29 cellular contexts compared by ENCODE assay signal in the genomic region with DNA sequence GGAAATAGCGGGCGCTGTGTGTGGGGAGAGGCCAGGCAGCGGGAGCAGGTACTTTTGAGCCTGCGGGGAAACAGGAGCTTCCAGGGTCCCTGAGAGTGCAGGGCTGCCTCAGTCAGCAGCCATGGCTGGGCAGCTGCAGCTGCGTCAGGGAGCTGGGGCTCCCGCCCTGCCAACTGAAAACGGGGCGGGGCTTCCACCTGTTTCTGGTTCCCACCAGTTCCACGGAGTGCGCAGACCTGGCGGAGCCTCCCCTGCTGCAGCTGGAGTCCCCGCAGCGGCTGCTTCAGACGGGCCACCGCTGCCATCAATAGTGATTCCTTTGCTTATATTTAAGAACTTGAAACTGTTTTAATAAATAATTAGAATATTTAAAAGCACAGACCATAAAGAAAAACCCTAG. TPM values are rescaled to one million over a fixed set of nuclear protein-coding genes. Genes with fewer than 3 reads are reported as not detected.
DNase-seq lines count a peak whose midpoint lies in the region; ATAC-seq, FAIRE-seq and TF ChIP-seq lines count a peak whose summit lies in the region.
"Had no signal": no experiment of that assay in that cellular context is flagged by ENCODE, and none has a peak within 500 bp of the region (broad histone marks: within the 10 kb centered on the region; RNA-seq: fewer than 3 reads in every experiment).

No MANE protein-coding gene starts in this region.

- H2AFZ ChIP-seq in SK-N-SH (ENCODE audit: low read depth): no peak overlapping the region
- H2AFZ ChIP-seq in H1 (ENCODE audit: low read length): 0 out of 2 replicates have a peak overlapping the region, but pooled peaks have one; percentile 26

- H3K14ac ChIP-seq in H1 (ENCODE audit: insufficient read length): no peak overlapping the region

- H3K9me2 ChIP-seq in SK-N-SH: no peaks in the 10 kb centered on the region

- no peaks in the 10 kb centered on the region for H3K79me2 ChIP-seq in SK-N-SH (ENCODE audit: insufficient read depth)
- no peaks in the 10 kb centered on the region for H3K79me2 ChIP-seq in H1 (ENCODE audit: control insufficient read depth in 1 of 2, insufficient read depth in 2 of 2, low read length in 2 of 2)

- no peak overlapping the region for H2BK15ac ChIP-seq in H1 (ENCODE audit: low read length)

- intact Hi-C loops in testis (cut with DNase I; ENCODE audit: low total_unique reads): no loop called here

- DNase-seq in SK-N-SH (peak; percentile 33), NCI-H526 treated with DMSO at 0.1 percent for 48 hours (lab: John Stamatoyannopoulos, UW) (peak; percentile 35), H1 (ENCODE audit: low read depth in 1 of 2, low spot score in 2 of 2) (no peak), testis (peak; percentile 46), DMS114 treated with DMSO at 0.1 percent for 48 hours (lab: John Stamatoyannopoulos, UW; ENCODE audit: unreplicated experiment) (no peak), mesenteric fat pad (ENCODE audit: low spot score) (no peak)
- no peak for DNase-seq in stimulated activated naive CD8-positive, alpha-beta T cell treated with anti-CD3 and anti-CD28 coated beads, Interleukin-15, Interleukin-2, amounts not matched to agents 100 U/mL and 50 U/mL, for 24 hours
- DNase-seq: 8988T; activated naive CD4-positive, alpha-beta T cell treated with anti-CD3 and anti-CD28 coated beads for 36 hours; CD4-positive, CD25-positive, alpha-beta regulatory T cell; effector memory CD4-positive, alpha-beta T cell; erythroblast; heart left ventricle; IMR-90; naive thymus-derived CD4-positive, alpha-beta T cell; NCI-H1048; NCI-H1694; OCI-M1; stimulated activated naive CD4-positive, alpha-beta T cell treated with Interleukin-2 at 50 U/mL for 16 hours; SW 1271; T-helper 9 cell; uterus had no signal

- no peak overlapping the region for H2AK5ac ChIP-seq in H1 (ENCODE audit: low read depth, low read length)

- H3K36me3 ChIP-seq in SK-N-SH (replicated peaks in 1 of 2; ENCODE audit: control insufficient read depth in 1 of 2, insufficient read depth in 2 of 2, low read length in 1 of 2) (no peaks in the 10 kb centered on the region), H1 (ENCODE audit: control insufficient read depth in 2 of 4, insufficient read depth in 4 of 4, low read length in 3 of 4) (no peaks in the 10 kb centered on the region), testis (ENCODE audit: low read depth, missing control alignments) (no peaks in the 10 kb centered on the region)
- H3K36me3 ChIP-seq: heart left ventricle, thoracic aorta, uterus had no signal

- no peak overlapping the region for H2BK20ac ChIP-seq in H1 (ENCODE audit: low read length)

- H3K56ac ChIP-seq in H1 (replicated peaks; ENCODE audit: insufficient read length, low read depth, low read length): no peak overlapping the region

- ATAC-seq in SK-N-SH treated with all-trans-retinoic acid at 6 μM for 48 hours: no peak; the same call in 2 of the 3 replicates
- no peak for ATAC-seq in stimulated activated naive CD8-positive, alpha-beta T cell treated with anti-CD3 and anti-CD28 coated beads, Interleukin-15, Interleukin-2, amounts not matched to agents 100 U/mL and 50 U/mL, for 24 hours
- ATAC-seq: heart left ventricle; left colon; naive thymus-derived CD4-positive, alpha-beta T cell had no signal

- FAIRE-seq in H1 (lab: Jason Lieb, UNC): no peak
- FAIRE-seq: bronchial epithelial cell, D721Med, GM12891 had no signal

- POLR2A ChIA-PET in SK-N-SH (lab: Yijun Ruan, JAX) (no interaction called here), H1 (lab: Charles Lee; ENCODE audit: partially characterized antibody) (interaction anchor here (1.2 kb wide), 1 partner anchor 33 kb away, joined by 3 read pairs; no protein-coding TSS in a partner anchor)

- H3K4ac ChIP-seq in H1 (replicated peaks; ENCODE audit: insufficient read length, low read depth, low read length): no peak overlapping the region

- H3K27me3 ChIP-seq in SK-N-SH (ENCODE audit: insufficient read depth) (no peaks in the 10 kb centered on the region), H1 (replicated peaks in 1 of 4; ENCODE audit: control insufficient read depth in 3 of 4, extremely low read depth in 1 of 4, insufficient read depth in 3 of 4, low read length in 3 of 4) (no peaks in the 10 kb centered on the region), testis (no peaks in the 10 kb centered on the region)
- H3K27me3 ChIP-seq: uterus had no signal

- H2BK5ac ChIP-seq in H1 (ENCODE audit: low read depth, low read length): no peak overlapping the region

- no peaks in the 10 kb centered on the region for H3K79me1 ChIP-seq in H1 (ENCODE audit: low read depth, low read length)

- TF ChIP-seq POLR2A in H1 (IDR thresholded peaks at IDR 0.05; ENCODE audit: control extremely low read depth in 1 of 2, low read depth in 2 of 2, low read length in 2 of 2): no peak
- no peak for TF ChIP-seq POLR2A in testis (IDR thresholded peaks at IDR 0.05)

- H3K9ac ChIP-seq in SK-N-SH (no peak overlapping the region), H1 (replicated peaks in 1 of 4; ENCODE audit: extremely low read depth in 1 of 4, low read depth in 3 of 4, low read length in 3 of 4) (no peak overlapping the region)

- TF ChIP-seq EP300 in SK-N-SH (IDR thresholded peaks at IDR 0.05; ENCODE audit: borderline replicate concordance in 1 of 2, low read depth in 1 of 2, low read length in 1 of 2) (no peak), H1 (IDR thresholded peaks at IDR 0.05; ENCODE audit: borderline replicate concordance in 1 of 2, low read depth in 2 of 2, low read length in 2 of 2) (no peak)

- WGBS in SK-N-SH (ENCODE audit: low lambda C conversion rate): 21% methylated on average over 13 of the region's 15 CpGs
- 86% methylated on average over 15 of the region's 15 CpGs; no CpG with 5 or more reads in 1 of the 2 experiments for WGBS in H1 (ENCODE audit: extremely low coverage in 1 of 2, insufficient coverage in 1 of 2, insufficient read length in 1 of 2, insufficient replicate concordance in 2 of 2, low coverage in 1 of 2, low lambda C conversion rate in 2 of 2, missing lambda C conversion rate in 1 of 2), 2 experiments
- 65 to 69% methylated on average over 14 to 15 of the region's 15 CpGs for WGBS in testis, 2 donors

- H3K18ac ChIP-seq in H1 (ENCODE audit: extremely low read depth, low read length): no peak overlapping the region

- TF ChIP-seq RAD21 in SK-N-SH (IDR thresholded peaks at IDR 0.05; ENCODE audit: low read length) (no peak), H1 (IDR thresholded peaks at IDR 0.05 in 1 of 2, conservative IDR thresholded peaks at IDR 0.05 in 1 of 2; ENCODE audit: low read depth in 2 of 2, low read length in 2 of 2) (no peak)

- no peak overlapping the region for H3K4me2 ChIP-seq in SK-N-SH
- no peak overlapping the region; a peak in 1 of 4 replicates for H3K4me2 ChIP-seq in H1 (ENCODE audit: insufficient read depth in 1 of 2, low read depth in 2 of 2, low read length in 2 of 2)

- no peak overlapping the region for H2BK120ac ChIP-seq in H1 (replicated peaks; ENCODE audit: low read depth, low read length)

- H3K4me1 ChIP-seq in SK-N-SH (ENCODE audit: control insufficient read depth in 1 of 2, insufficient read depth in 2 of 2, low read depth in 1 of 2, low read length in 1 of 2): no peaks in the 10 kb centered on the region; a peak in 1 of 4 replicates
- no peaks in the 10 kb centered on the region for H3K4me1 ChIP-seq in H1 (replicated peaks in 1 of 4; ENCODE audit: control insufficient read depth in 3 of 4, insufficient read depth in 4 of 4, low read length in 3 of 4)
- no peaks in the 10 kb centered on the region for H3K4me1 ChIP-seq in testis
- H3K4me1 ChIP-seq: heart left ventricle, uterus had no signal

- no peaks in the 10 kb centered on the region for H3F3A ChIP-seq in SK-N-SH (replicated peaks; ENCODE audit: insufficient read depth)

- H3K27ac ChIP-seq in SK-N-SH (ENCODE audit: low read depth in 2 of 2, low read length in 1 of 2) (no peak overlapping the region), H1 (ENCODE audit: low read depth, low read length) (no peak overlapping the region), testis (no peak overlapping the region)
- H3K27ac ChIP-seq: heart left ventricle, thoracic aorta, uterus had no signal

- CTCF ChIA-PET in SK-N-SH (lab: Yijun Ruan, JAX): interaction anchor here (1.4 to 1.8 kb wide), 2 partner anchors 11 to 17 kb away, joined by 4 to 9 read pairs; no protein-coding TSS in a partner anchor
- CTCF ChIA-PET in H1 (lab: Charles Lee; ENCODE audit: partially characterized antibody): interaction anchor here (0.5 to 2.3 kb wide), 5 partner anchors 8 to 304 kb away, joined by 3 to 7 read pairs (median 3); no protein-coding TSS in a partner anchor

- no peak for TF ChIP-seq CTCF in SK-N-SH (IDR thresholded peaks at IDR 0.05)
- no peak for TF ChIP-seq CTCF in H1 (IDR thresholded peaks at IDR 0.05; ENCODE audit: control extremely low read depth in 1 of 3, insufficient read depth in 1 of 3, low read depth in 1 of 3, low read length in 3 of 3)
- TF ChIP-seq CTCF in testis (IDR thresholded peaks at IDR 0.05): no peak

- no peak overlapping the region for H4K91ac ChIP-seq in H1 (replicated peaks; ENCODE audit: insufficient read length, low read length)

- H4K20me1 ChIP-seq in SK-N-SH (ENCODE audit: insufficient read depth) (no peaks in the 10 kb centered on the region), H1 (replicated peaks in 1 of 2; ENCODE audit: control insufficient read depth in 1 of 2, insufficient read depth in 2 of 2, low read length in 2 of 2) (no peaks in the 10 kb centered on the region)

- H4K8ac ChIP-seq in H1 (ENCODE audit: extremely low read depth, insufficient read depth, low read length): no peak overlapping the region

- no peaks in the 10 kb centered on the region for H3K23me2 ChIP-seq in H1 (ENCODE audit: low read depth, low read length)

- no peak overlapping the region for H3K23ac ChIP-seq in H1 (ENCODE audit: insufficient read length)

- no peaks in the 10 kb centered on the region for H3K9me3 ChIP-seq in SK-N-SH
- H3K9me3 ChIP-seq in H1 (ENCODE audit: insufficient read depth in 2 of 2, low read depth in 1 of 2, low read length in 1 of 2): peaks cover 0 to 6% of the 10 kb centered on the region in 2 experiments; a peak in 2 of 4 replicates
- H3K9me3 ChIP-seq in testis: no peaks in the 10 kb centered on the region
- H3K9me3 ChIP-seq: uterus had no signal

- no peak overlapping the region for H3K4me3 ChIP-seq in SK-N-SH (ENCODE audit: low read depth in 2 of 2, low read length in 1 of 2)
- H3K4me3 ChIP-seq in H1 (ENCODE audit: extremely low read depth in 1 of 4, insufficient read depth in 2 of 4, low read depth in 3 of 4, low read length in 4 of 4): no peak overlapping the region
- H3K4me3 ChIP-seq in testis: peak overlapping the region; percentile 2 to 26
- H3K4me3 ChIP-seq: heart left ventricle, thoracic aorta, uterus had no signal

- H4K5ac ChIP-seq in H1 (ENCODE audit: insufficient read length, low read depth, low read length): no peak overlapping the region

- 0 out of 2 replicates have a peak overlapping the region, but pooled peaks have one; percentile 68 for H2BK12ac ChIP-seq in H1 (ENCODE audit: low read depth, low read length)

RNA-seq across cellular contexts. Expression of a gene that starts 30.6 kb away (rescaled TPM):
- polyA plus RNA-seq in SK-N-SH (2012; rRNA removed) (0.03 and 0.15 TPM in 2 replicates), H1 (2011; rRNA removed) (11.0 and 14.8 TPM in 2 replicates), testis (ENCODE audit: insufficient read depth, low read depth, low replicate concordance) (2.9 TPM)
- polyA plus RNA-seq in SK-N-SH (2012; cell fraction: cytosol; rRNA removed): 0.07 TPM in 1 of 2 replicates, not detected in the other
- 0.06 and 0.07 TPM in 2 replicates for polyA plus RNA-seq in SK-N-SH (2012; cell fraction: nucleus; rRNA removed)
- 16.2 and 16.3 TPM in 2 replicates for total RNA-seq in H1 (2021; fragmentation: NEBNext Ultra II Directional; extraction: Animal tissue kit (Norgen Biotek cat#: 25700))
- 12.8 TPM for polyA plus RNA-seq in H1 (2011; cell fraction: cytosol; rRNA removed)
- 8.6 TPM for polyA plus RNA-seq in H1 (2011; cell fraction: nucleus; rRNA removed)
- 14.1 to 19.4 TPM (median 16.1 TPM) in 4 replicates for polyA plus RNA-seq in H1 (2012, experiment 1 of 2)
- polyA plus RNA-seq in H1 (2012, experiment 2 of 2): 20.7 TPM
- 13.2 TPM for polyA plus RNA-seq in H1 (2013, experiment 1 of 2)
- polyA plus RNA-seq in H1 (2013, experiment 2 of 2): 14.2 TPM
- polyA minus RNA-seq in H1 (2011; rRNA and poly(A)+ RNA removed): 2.3 and 3.0 TPM in 2 replicates
- 4.8 TPM for polyA minus RNA-seq in H1 (2011; cell fraction: cytosol; rRNA and poly(A)+ RNA removed)
- polyA minus RNA-seq in H1 (2011; cell fraction: nucleus; rRNA and poly(A)+ RNA removed): 4.1 TPM
- total RNA-seq in testis (1 to 10 TPM; 2.4 to 4.7 TPM), mesenteric fat pad (0.22 TPM)
- total RNA-seq: activated naive CD4-positive, alpha-beta T cell treated with anti-CD3 and anti-CD28 coated beads for 36 hours; activated T-helper 1 cell treated with anti-CD3 and anti-CD28 coated beads, Interleukin-12 subunit alpha, Interleukin-12 subunit beta, Interleukin-2, Interleukin-4 antibody, amounts not matched to agents 30 ng/mL and 10 ng/mL and 1 ng/mL, durations not matched to agents 14 hours and 24 hours and 36 hours; bronchial epithelial cell; IMR-90; thoracic aorta had no signal
- polyA plus RNA-seq: heart left ventricle, IMR-90 had no signal

Comparison
In these comparisons a context has a peak if more than half of its experiments do, and no peak if none do; other contexts are left out.
1. DNase-seq: peak in SK-N-SH (single experiment), NCI-H526 treated with DMSO at 0.1 percent for 48 hours (single experiment) and testis (single experiment); none in H1 (0 of 2), DMS114 treated with DMSO at 0.1 percent for 48 hours (single experiment), stimulated activated naive CD8-positive, alpha-beta T cell treated with anti-CD3 and anti-CD28 coated beads, Interleukin-15, Interleukin-2, amounts not matched to agents 100 U/mL and 50 U/mL, for 24 hours (single experiment) and mesenteric fat pad (single experiment).
2. H3K4me3 ChIP-seq: peak in testis (2 of 2); none in SK-N-SH (0 of 2) and H1 (0 of 4).